9 cellular contexts compared by ENCODE assay signal in genomic region chr22:43388420-43388851, GRCh38. TPM values are rescaled to one million over a fixed set of nuclear protein-coding genes. Genes with fewer than 3 reads are reported as not detected.
DNase-seq lines count a peak whose midpoint lies in the region; ATAC-seq, FAIRE-seq and TF ChIP-seq lines count a peak whose summit lies in the region.
"Had no signal": no experiment of that assay in that cellular context is flagged by ENCODE, and none has a peak within 500 bp of the region (broad histone marks: within the 10 kb centered on the region; RNA-seq: fewer than 3 reads in every experiment).

No MANE protein-coding gene starts in this region.

- POLR2A ChIA-PET in MCF 10A (lab: Yijun Ruan, JAX): interaction anchor here (0.7 kb wide), 1 partner anchor 113 kb away, joined by 3 read pairs; no protein-coding TSS in a partner anchor

- H3K4me1 Mint-ChIP-seq in MCF 10A (ENCODE audit: insufficient read depth, unreplicated experiment): no peaks in the 10 kb centered on the region

- H3K9me1 ChIP-seq in keratinocyte (ENCODE audit: control insufficient read depth, extremely low read depth, insufficient read depth, low read length): no peaks in the 10 kb centered on the region

- no peak overlapping the region for H3K4me2 ChIP-seq in keratinocyte (ENCODE audit: control insufficient read depth, extremely low read depth, insufficient read depth, low read depth, low read length)
- H3K4me2 ChIP-seq: BLaER1 treated with 17β-estradiol and CSF1 and Interleukin-3, amounts not matched to agents 10 nM and 100 nM had no signal

- H2AFZ ChIP-seq in keratinocyte (ENCODE audit: control insufficient read depth, low read length): no peak overlapping the region

- dilution Hi-C loops in keratinocyte (cut with MboI; ENCODE audit: extremely low pct_ligation_motif_present, low sequenced_read_pairs): no loop called here

- H4K20me1 ChIP-seq in keratinocyte (ENCODE audit: control insufficient read depth, extremely low read depth, insufficient read depth, low read length): no peaks in the 10 kb centered on the region

- no peak overlapping the region for H3K9ac ChIP-seq in keratinocyte (ENCODE audit: control insufficient read depth, extremely low read depth, insufficient read depth, low read length)
- H3K9ac ChIP-seq: BLaER1 treated with 17β-estradiol and CSF1 and Interleukin-3, amounts not matched to agents 10 nM and 100 nM had no signal

- no peaks in the 10 kb centered on the region for H3K9me3 Mint-ChIP-seq in MCF 10A (ENCODE audit: unreplicated experiment)

- H3K27me3 Mint-ChIP-seq in MCF 10A (ENCODE audit: insufficient read depth, unreplicated experiment): peaks cover 82% of the 10 kb centered on the region

- intact Hi-C loops in MCF 10A (cut with micrococcal nuclease): loop anchor here (1.0 kb wide), 1 partner anchor 408 kb away; no protein-coding TSS in a partner anchor

- H3K27ac ChIP-seq in WERI-Rb-1: peak overlapping the region; percentile 71
- no peak overlapping the region for H3K27ac ChIP-seq in keratinocyte (ENCODE audit: control insufficient read depth, insufficient read depth, low read length)
- H3K27ac ChIP-seq: BLaER1 treated with 17β-estradiol and CSF1 and Interleukin-3, amounts not matched to agents 10 nM and 100 nM had no signal

- H3K79me2 ChIP-seq in keratinocyte (ENCODE audit: control insufficient read depth, insufficient read depth, low read length): no peaks in the 10 kb centered on the region

- H3K4me3 Mint-ChIP-seq in MCF 10A (ENCODE audit: unreplicated experiment): no peak overlapping the region

- H3K36me3 ChIP-seq in WERI-Rb-1 (no peaks in the 10 kb centered on the region), keratinocyte (ENCODE audit: control insufficient read depth in 2 of 2, extremely low read depth in 1 of 2, insufficient read depth in 2 of 2, low read length in 2 of 2) (no peaks in the 10 kb centered on the region)
- H3K36me3 ChIP-seq: BLaER1 treated with 17β-estradiol and CSF1 and Interleukin-3, amounts not matched to agents 10 nM and 100 nM had no signal

- H3K36me3 Mint-ChIP-seq in MCF 10A (ENCODE audit: insufficient read depth, unreplicated experiment): no peaks in the 10 kb centered on the region

- H3K4me3 ChIP-seq in WERI-Rb-1 (ENCODE audit: low read depth, low read length) (no peak overlapping the region), keratinocyte (ENCODE audit: control insufficient read depth in 2 of 3, extremely low read depth in 1 of 3, insufficient read depth in 2 of 3, low read depth in 1 of 3, low read length in 3 of 3) (no peak overlapping the region)
- H3K4me3 ChIP-seq: BLaER1 treated with 17β-estradiol and CSF1 and Interleukin-3, amounts not matched to agents 10 nM and 100 nM had no signal

- peak; percentile 13 for FAIRE-seq in keratinocyte (lab: Jason Lieb, UNC)

- ATAC-seq in HG03196 (IDR thresholded peaks at IDR 0.05; ENCODE audit: unreplicated experiment): no peak

- no peak overlapping the region for H3K27ac Mint-ChIP-seq in MCF 10A (ENCODE audit: low read depth, unreplicated experiment)

- CTCF ChIA-PET in MCF 10A (lab: Yijun Ruan, JAX): interaction anchor here (0.6 to 2.5 kb wide), 25 partner anchors 9 to 1007 kb away, joined by 3 to 19 read pairs (median 3); no protein-coding TSS in a partner anchor

- H3K9me3 ChIP-seq in WERI-Rb-1 (ENCODE audit: severe bottlenecking): no peaks in the 10 kb centered on the region
- no peaks in the 10 kb centered on the region for H3K9me3 ChIP-seq in keratinocyte (ENCODE audit: control insufficient read depth, low read depth, low read length)
- H3K9me3 ChIP-seq: BLaER1 treated with 17β-estradiol and CSF1 and Interleukin-3, amounts not matched to agents 10 nM and 100 nM had no signal

- no peaks in the 10 kb centered on the region for H3K4me1 ChIP-seq in keratinocyte (ENCODE audit: control insufficient read depth, extremely low read depth, insufficient read depth, low read length)

- H3K27me3 ChIP-seq in WERI-Rb-1 (ENCODE audit: insufficient read depth, low read depth, severe bottlenecking): peaks cover 3% of the 10 kb centered on the region
- peaks cover 15% of the 10 kb centered on the region for H3K27me3 ChIP-seq in keratinocyte (ENCODE audit: control insufficient read depth, extremely low read depth, insufficient read depth, low read length)
- H3K27me3 ChIP-seq: BLaER1 treated with 17β-estradiol and CSF1 and Interleukin-3, amounts not matched to agents 10 nM and 100 nM had no signal

- BruUV-seq in MCF 10A (replicated peaks; lab: Mats Ljungman, UMichigan): no TSS peak

- TF ChIP-seq CTCF in WERI-Rb-1 (IDR thresholded peaks at IDR 0.05; ENCODE audit: low read depth, low read length): peak; percentile 99
- peak; percentile 96 for TF ChIP-seq CTCF in MCF 10A (IDR thresholded peaks at IDR 0.05; ENCODE audit: unreplicated experiment)
- TF ChIP-seq CTCF in keratinocyte (optimal IDR thresholded peaks at IDR 0.05 in 1 of 3, IDR thresholded peaks at IDR 0.05 in 1 of 3, conservative IDR thresholded peaks at IDR 0.05 in 1 of 3; ENCODE audit: extremely low read depth in 1 of 3, insufficient read depth in 2 of 3, low read length in 3 of 3): peak; percentile 88 to 99 (median 99)

- peak; percentile 34 to 40 for DNase-seq in NCI-H187 (lab: John Stamatoyannopoulos, UW)
- DNase-seq in NCI-H187 treated with DMSO at 0.1 percent for 48 hours (lab: John Stamatoyannopoulos, UW): no peak
- peak; percentile 70 for DNase-seq in NCI-H2171 (lab: John Stamatoyannopoulos, UW)
- DNase-seq in WERI-Rb-1: peak; percentile 89
- DNase-seq in MCF 10A (ENCODE audit: unreplicated experiment): peak; percentile 63
- DNase-seq in keratinocyte (ENCODE audit: low read depth, low spot score): peak; percentile 15
- DNase-seq in stimulated activated CD4-positive, alpha-beta T cell treated with anti-CD3 and anti-CD28 coated beads, Interleukin-1b, Interleukin-23, amount 100 ng/mL, for 4 hours (ENCODE audit: low read depth in 2 of 2): peak; percentile 60 to 63

RNA-seq across cellular contexts. Expression of gene MPPED1, which starts 23.4 kb away (rescaled TPM):
- not detected in 2 replicates for total RNA-seq in MCF 10A (2022)
- not detected in 3 replicates for polyA plus RNA-seq in keratinocyte
- polyA plus RNA-seq in keratinocyte (2011; ENCODE audit: low read depth): not detected
- polyA plus RNA-seq in keratinocyte (2011; cell fraction: cytosol; rRNA removed): not detected in 2 replicates
- polyA plus RNA-seq in keratinocyte (2011; cell fraction: nucleus; rRNA removed): not detected in 2 replicates
- not detected in 2 replicates for polyA plus RNA-seq in keratinocyte (2012; ENCODE audit: low replicate concordance)
- polyA minus RNA-seq in keratinocyte: not detected in 3 replicates
- not detected for polyA minus RNA-seq in keratinocyte (2011; cell fraction: cytosol; rRNA and poly(A)+ RNA removed)
- polyA minus RNA-seq in keratinocyte (2011; cell fraction: nucleus; rRNA and poly(A)+ RNA removed): not detected in 2 replicates

RNA-seq across cellular contexts. Expression of gene SCUBE1, which starts 45.3 kb away (rescaled TPM):
- not detected in 2 replicates for total RNA-seq in MCF 10A (2022)
- polyA plus RNA-seq in keratinocyte: not detected in 3 replicates
- not detected for polyA plus RNA-seq in keratinocyte (2011; ENCODE audit: low read depth)
- not detected in 2 replicates for polyA plus RNA-seq in keratinocyte (2011; cell fraction: cytosol; rRNA removed)
- polyA plus RNA-seq in keratinocyte (2011; cell fraction: nucleus; rRNA removed): not detected in 2 replicates
- not detected in 2 replicates for polyA plus RNA-seq in keratinocyte (2012; ENCODE audit: low replicate concordance)
- polyA minus RNA-seq in keratinocyte: not detected in 3 replicates
- not detected for polyA minus RNA-seq in keratinocyte (2011; cell fraction: cytosol; rRNA and poly(A)+ RNA removed)
- polyA minus RNA-seq in keratinocyte (2011; cell fraction: nucleus; rRNA and poly(A)+ RNA removed): not detected in 2 replicates
